ENCODE assay signal across 27 cellular contexts in genomic region chr22:33717694-33718396, GRCh38.
"Had no signal": no experiment of that assay in that cellular context is flagged by ENCODE, and none has a peak within 500 bp of the region (broad histone marks: within the 10 kb centered on the region; RNA-seq: fewer than 3 reads in every experiment).

No MANE protein-coding gene starts in this region.

- DNase-seq: activated CD4-positive, alpha-beta T cell treated with anti-CD3 and anti-CD28 coated beads for 4 hours; activated CD4-positive, alpha-beta T cell treated with anti-CD3 and anti-CD28 coated beads, Interleukin-2, amount 50 U/mL, for 4 hours; activated CD8-positive, alpha-beta memory T cell treated with anti-CD3 and anti-CD28 coated beads, Interleukin-2, amount 50 U/mL, for 48 hours; activated CD8-positive, alpha-beta T cell treated with anti-CD3 and anti-CD28 coated beads, Interleukin-2, amount 10 ng/mL, durations not matched to agents 7 days and 5 days; activated effector memory CD4-positive, alpha-beta T cell treated with Interleukin-2 at 50 U/mL for 16 hours; activated naive CD4-positive, alpha-beta T cell; activated T-cell treated with anti-CD3 and anti-CD28 coated beads, Interleukin-2, amount 50 U/mL, for 24 hours; aorta; central memory CD4-positive, alpha-beta T cell; Karpas-422; MM.1S; NCI-H1105; NCI-H1436; NCI-H187 treated with DMSO at 0.1 percent for 48 hours; NCI-H2081 treated with DMSO at 0.1 percent for 48 hours; NCI-H2171 treated with DMSO at 0.1 percent for 48 hours; NCI-H345; NCI-H510A; NCI-H526 treated with DMSO at 0.1 percent for 48 hours; NCI-H82; NK-92 treated with Interleukin-12 subunit alpha and Interleukin-12 subunit beta, amount 100 ng/mL, for 24 hours; Peyer's patch; SHP77 treated with DMSO at 0.1 percent for 48 hours had no signal

- ATAC-seq: activated CD4-positive, CD25-positive, alpha-beta regulatory T cell treated with anti-CD3 and anti-CD28 coated beads, Interleukin-2, amount 50 U/mL, for 24 hours; activated CD8-positive, alpha-beta T cell treated with anti-CD3 and anti-CD28 coated beads, Interleukin-2, amount 10 ng/mL, durations not matched to agents 7 days and 5 days; K562 had no signal

- H3K9me3 ChIP-seq: Peyer's patch had no signal

- H3K4me3 ChIP-seq: breast epithelium, K562, Peyer's patch had no signal

- H3K27ac ChIP-seq: breast epithelium, Peyer's patch, RWPE1 had no signal

- H3K36me3 ChIP-seq: breast epithelium, Peyer's patch had no signal

- H3K4me1 ChIP-seq: breast epithelium, Peyer's patch had no signal

- FAIRE-seq: K562 had no signal

- H3K27me3 ChIP-seq: breast epithelium, Peyer's patch had no signal
